9 cellular contexts compared by ENCODE assay signal in the genomic region with DNA sequence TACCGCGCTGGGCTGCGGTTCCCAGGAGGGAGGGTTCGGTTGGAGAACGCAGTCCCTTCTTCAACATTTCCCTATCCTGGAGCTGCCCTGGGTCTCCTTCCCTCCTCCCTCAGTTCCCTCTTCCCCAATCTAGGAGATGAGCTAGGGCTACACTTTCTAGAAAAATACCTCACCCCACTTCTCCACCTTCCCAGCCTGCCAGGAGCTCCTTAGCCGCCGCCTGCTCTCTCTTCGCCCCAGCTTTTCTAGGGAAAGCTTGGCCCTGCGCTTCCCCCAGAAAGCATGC. TPM values are rescaled to one million over a fixed set of nuclear protein-coding genes. Genes with fewer than 3 reads are reported as not detected.
DNase-seq lines count a peak whose midpoint lies in the region; ATAC-seq, FAIRE-seq and TF ChIP-seq lines count a peak whose summit lies in the region.
"Had no signal": no experiment of that assay in that cellular context is flagged by ENCODE, and none has a peak within 500 bp of the region (broad histone marks: within the 10 kb centered on the region; RNA-seq: fewer than 3 reads in every experiment).

No MANE protein-coding gene starts in this region.

- peaks cover 52% of the 10 kb centered on the region for H3K27me3 Mint-ChIP-seq in activated CD4-positive, alpha-beta T cell treated with anti-CD3 and anti-CD28 coated beads, Interleukin-2, amount 10 ng/mL, durations not matched to agents 24 days and 14 days

- TF ChIP-seq CTCF in bronchial epithelial cell (IDR thresholded peaks at IDR 0.05; ENCODE audit: insufficient read depth, low read length, severe bottlenecking) (no peak), lower lobe of right lung (IDR thresholded peaks at IDR 0.05) (no peak), tibial artery (IDR thresholded peaks at IDR 0.05) (no peak)

- no peak overlapping the region for H3K27ac Mint-ChIP-seq in activated CD4-positive, alpha-beta T cell treated with anti-CD3 and anti-CD28 coated beads, Interleukin-2, amount 10 ng/mL, durations not matched to agents 24 days and 14 days

- peak overlapping the region; percentile 74 for H3K4me3 ChIP-seq in bronchial epithelial cell (ENCODE audit: low read depth, low read length)
- H3K4me3 ChIP-seq in lower lobe of right lung = peak overlapping the region; percentile 79
- peak overlapping the region; percentile 79 to 82 for H3K4me3 ChIP-seq in tibial artery

- peaks cover 27% of the 10 kb centered on the region for H3K4me1 Mint-ChIP-seq in activated CD4-positive, alpha-beta T cell treated with anti-CD3 and anti-CD28 coated beads, Interleukin-2, amount 10 ng/mL, durations not matched to agents 24 days and 14 days

- H3K36me3 ChIP-seq in bronchial epithelial cell (ENCODE audit: control insufficient read depth, insufficient read depth, low read length) (peaks cover 4% of the 10 kb centered on the region), lower lobe of right lung (peaks cover 17% of the 10 kb centered on the region), tibial artery (peaks cover 17 to 19% (median 19%) of the 10 kb centered on the region in 3 donors)

- H3K27ac ChIP-seq in lower lobe of right lung (peak overlapping the region; percentile 95), tibial artery (peak overlapping the region; percentile 89 to 95)

- FAIRE-seq in bronchial epithelial cell (lab: Jason Lieb, UNC) = no peak

- H3K9me3 Mint-ChIP-seq in activated CD4-positive, alpha-beta T cell treated with anti-CD3 and anti-CD28 coated beads, Interleukin-2, amount 10 ng/mL, durations not matched to agents 24 days and 14 days = no peaks in the 10 kb centered on the region

- peak overlapping the region; percentile 78 for H3K4me3 Mint-ChIP-seq in activated CD4-positive, alpha-beta T cell treated with anti-CD3 and anti-CD28 coated beads, Interleukin-2, amount 10 ng/mL, durations not matched to agents 24 days and 14 days

- H3K9me3 ChIP-seq in lower lobe of right lung (no peaks in the 10 kb centered on the region), tibial artery (no peaks in the 10 kb centered on the region)

- peak in 1 of 2 donors; percentile 3 for ATAC-seq in lower lobe of right lung
- ATAC-seq in HG03045 (IDR thresholded peaks at IDR 0.05; ENCODE audit: unreplicated experiment) = no peak
- no peak for ATAC-seq in HG03196 (IDR thresholded peaks at IDR 0.05; ENCODE audit: unreplicated experiment)
- no peak for ATAC-seq in HG02678 (IDR thresholded peaks at IDR 0.05; ENCODE audit: unreplicated experiment)

- H3K36me3 Mint-ChIP-seq in activated CD4-positive, alpha-beta T cell treated with anti-CD3 and anti-CD28 coated beads, Interleukin-2, amount 10 ng/mL, durations not matched to agents 24 days and 14 days (ENCODE audit: low read depth) = peaks cover 1% of the 10 kb centered on the region

- no peak for DNase-seq in activated CD4-positive, alpha-beta T cell treated with anti-CD3 and anti-CD28 coated beads, Interleukin-2, amount 10 ng/mL, durations not matched to agents 24 days and 14 days
- DNase-seq in activated CD4-positive, alpha-beta T cell treated with anti-CD3 and anti-CD28 coated beads, Interleukin-2, amount 50 U/mL, for 1 hour = no peak
- DNase-seq in bronchial epithelial cell (ENCODE audit: low read depth) = no peak
- no peak for DNase-seq in lower lobe of right lung
- no peak for DNase-seq in tibial artery
- DNase-seq: stimulated activated CD4-positive, alpha-beta T cell treated with anti-CD3 and anti-CD28 coated beads, Interleukin-2, amount 100 ng/mL, for 48 hours had no signal

- H3K4me1 ChIP-seq in lower lobe of right lung = peaks cover 60% of the 10 kb centered on the region
- peaks cover 0 to 30% (median 7%) of the 10 kb centered on the region in 4 donors for H3K4me1 ChIP-seq in tibial artery

- intact Hi-C loops in activated CD4-positive, alpha-beta T cell treated with anti-CD3 and anti-CD28 coated beads, Interleukin-2, amount 10 ng/mL, durations not matched to agents 24 days and 14 days (cut with micrococcal nuclease) = loop anchor here (5.0 kb wide), 3 partner anchors 73 to 717 kb away; partner anchors contain the start of gene ADAMTS5
- intact Hi-C loops in lower lobe of right lung (cut with DNase I) = loop anchor here (5.0 kb wide), 1 partner anchor 857 kb away; no protein-coding TSS in a partner anchor
- intact Hi-C loops in tibial artery (cut with DNase I; ENCODE audit: low total_unique reads) = loop anchor here (5.0 kb wide), 2 partner anchors 73 to 1902 kb away; no protein-coding TSS in a partner anchor

- H3K27me3 ChIP-seq in bronchial epithelial cell (ENCODE audit: control insufficient read depth, insufficient read depth, low read length) (no peaks in the 10 kb centered on the region), lower lobe of right lung (ENCODE audit: low read depth) (peaks cover 23% of the 10 kb centered on the region), tibial artery (no peaks in the 10 kb centered on the region)

RNA-seq across cellular contexts. Expression of gene ADAMTS1, which starts 0.5 kb away (rescaled TPM):
- total RNA-seq in activated CD4-positive, alpha-beta T cell treated with anti-CD3 and anti-CD28 coated beads, Interleukin-2, amount 10 ng/mL, durations not matched to agents 24 days and 14 days = 0.95 and 1.7 TPM in 2 replicates
- 100 and 124 TPM in 2 replicates for total RNA-seq in bronchial epithelial cell
- total RNA-seq in lower lobe of right lung = 59.3 TPM

Comparison
In these comparisons a context has a peak if more than half of its experiments do, and no peak if none do; other contexts are left out.
1. RNA of gene ADAMTS1, which starts 0.5 kb away (total RNA-seq): 100 to 124 TPM in bronchial epithelial cell and 59.3 TPM in lower lobe of right lung (single experiment); 0.95 to 1.7 TPM in activated CD4-positive, alpha-beta T cell treated with anti-CD3 and anti-CD28 coated beads, Interleukin-2, amount 10 ng/mL, durations not matched to agents 24 days and 14 days; every median in the first group is over 10 times any median in the second.
2. Peak in every context shown above with its lines, with median percentiles within 50 percentile points of each other: H3K4me3 ChIP-seq.